ENCODE assay signal across 20 cellular contexts in genomic region chr6:42431356-42431755, GRCh38. TPM values are rescaled to one million over a fixed set of nuclear protein-coding genes. Genes with fewer than 3 reads are reported as not detected.
DNase-seq lines count a peak whose midpoint lies in the region; ATAC-seq and TF ChIP-seq lines count a peak whose summit lies in the region.
"Had no signal": no experiment of that assay in that cellular context is flagged by ENCODE, and none has a peak within 500 bp of the region (broad histone marks: within the 10 kb centered on the region; RNA-seq: fewer than 3 reads in every experiment).

No MANE protein-coding gene starts in this region.

- no peak overlapping the region for H2BK5ac ChIP-seq in neuronal stem cell (ENCODE audit: low read length)

- H3K4me1 ChIP-seq in neuronal stem cell (ENCODE audit: control insufficient read depth in 2 of 2, insufficient read depth in 1 of 2, low read depth in 1 of 2, low read length in 2 of 2) (peaks cover 10 to 21% of the 10 kb centered on the region in 2 donors), ascending aorta (no peaks in the 10 kb centered on the region)

- H3K4me2 ChIP-seq in neuronal stem cell (ENCODE audit: insufficient read depth, low read length, poor library complexity, severe bottlenecking): no peak overlapping the region
- H3K4me2 ChIP-seq: BLaER1 had no signal

- H3K27ac ChIP-seq in neuronal stem cell (replicated peaks; ENCODE audit: low read length) (peak overlapping the region; percentile 63), ascending aorta (no peak overlapping the region)
- H3K27ac ChIP-seq: BLaER1, GM23248 had no signal

- H3K4me3 ChIP-seq in neuronal stem cell (ENCODE audit: low read length in 2 of 2) (no peak overlapping the region), ascending aorta (no peak overlapping the region)
- H3K4me3 ChIP-seq: BLaER1, GM23248 had no signal

- H3K27me3 ChIP-seq in neuronal stem cell (ENCODE audit: control insufficient read depth in 3 of 3, insufficient read depth in 3 of 3, low read depth in 1 of 3, low read length in 3 of 3) (no peaks in the 10 kb centered on the region), ascending aorta (no peaks in the 10 kb centered on the region)
- H3K27me3 ChIP-seq: BLaER1 had no signal

- H3K9me3 Mint-ChIP-seq in brain: peaks cover 20 to 35% (median 25%) of the 10 kb centered on the region in 5 experiments

- no peak overlapping the region for H3K4me3 Mint-ChIP-seq in brain
- H3K4me3 Mint-ChIP-seq: CD8-positive, alpha-beta T cell had no signal

- H3K4ac ChIP-seq in neuronal stem cell (ENCODE audit: low read length): no peak overlapping the region

- H3K23ac ChIP-seq in neuronal stem cell (ENCODE audit: low read depth, low read length, poor library complexity): no peak overlapping the region

- no peak overlapping the region for H2BK15ac ChIP-seq in neuronal stem cell (ENCODE audit: low read length)

- no peak overlapping the region for H2AFZ ChIP-seq in neuronal stem cell (ENCODE audit: low read length)
- H2AFZ ChIP-seq: GM23248 had no signal

- H3K9me3 ChIP-seq in neuronal stem cell (replicated peaks in 1 of 2; ENCODE audit: control insufficient read depth in 2 of 2, insufficient read depth in 1 of 2, low read depth in 1 of 2, low read length in 2 of 2): peaks cover 8 to 17% of the 10 kb centered on the region in 2 donors
- peaks cover 4 to 11% of the 10 kb centered on the region in 2 donors for H3K9me3 ChIP-seq in ascending aorta

- no peak overlapping the region for H2AK5ac ChIP-seq in neuronal stem cell (ENCODE audit: low read depth, low read length)

- H3K36me3 Mint-ChIP-seq in brain: peaks cover 51% of the 10 kb centered on the region

- H3K18ac ChIP-seq in neuronal stem cell (ENCODE audit: low read length): no peak overlapping the region

- H3K27ac Mint-ChIP-seq in brain: peak overlapping the region in 4 of 5 experiments; percentile 5 to 33 (median 14)
- H3K27ac Mint-ChIP-seq: CD8-positive, alpha-beta T cell had no signal

- no peaks in the 10 kb centered on the region for H3K27me3 Mint-ChIP-seq in brain

- peaks cover 3% of the 10 kb centered on the region for H3K79me1 ChIP-seq in neuronal stem cell (ENCODE audit: low read depth, low read length)

- H2BK120ac ChIP-seq in neuronal stem cell (ENCODE audit: low read depth, low read length): no peak overlapping the region

- H3K36me3 ChIP-seq in neuronal stem cell (replicated peaks in 1 of 2; ENCODE audit: control insufficient read depth in 2 of 2, insufficient read depth in 2 of 2, low read length in 2 of 2) (peaks cover 1 to 5% of the 10 kb centered on the region in 2 donors), ascending aorta (peaks cover 0 to 6% of the 10 kb centered on the region in 2 donors)

- intact Hi-C loops in ascending aorta (cut with DNase I): no loop called here

- H3K4me1 Mint-ChIP-seq in brain: peaks cover 38% of the 10 kb centered on the region

- H2BK12ac ChIP-seq in neuronal stem cell (ENCODE audit: low read length): no peak overlapping the region

- WGBS in neuronal stem cell (ENCODE audit: extremely low coverage in 2 of 2, insufficient read length in 2 of 2, insufficient replicate concordance in 1 of 2), 2 donors: no CpG with 5 or more reads among the region's 3 CpGs

- no peak overlapping the region for H4K91ac ChIP-seq in neuronal stem cell (ENCODE audit: low read depth, low read length, poor library complexity)

- TF ChIP-seq CTCF in brain (conservative IDR thresholded peaks at IDR 0.05) (no peak), ascending aorta (IDR thresholded peaks at IDR 0.05) (no peak)

- H4K8ac ChIP-seq in neuronal stem cell (ENCODE audit: low read depth, low read length): no peak overlapping the region

- no peak overlapping the region for H3K9ac ChIP-seq in neuronal stem cell (ENCODE audit: low read depth, low read length, poor library complexity)
- H3K9ac ChIP-seq: BLaER1, GM23248 had no signal

- no peak overlapping the region for H3K14ac ChIP-seq in neuronal stem cell (ENCODE audit: low read length)

- DNase-seq in NCI-H146 (lab: John Stamatoyannopoulos, UW) (peak; percentile 20), NCI-H146 treated with DMSO at 0.1 percent for 48 hours (lab: John Stamatoyannopoulos, UW; ENCODE audit: unreplicated experiment) (no peak), NCI-H82 (lab: John Stamatoyannopoulos, UW) (peak; percentile 89), neuronal stem cell (ENCODE audit: low spot score) (no peak), ascending aorta (ENCODE audit: low spot score in 2 of 2) (no peak)
- DNase-seq: 8988T, DMS79 treated with DMSO at 0.1 percent for 48 hours, GM23248, KG1, NCI-H1092, NCI-H1694, NCI-H526, SHP77 treated with DMSO at 0.1 percent for 48 hours had no signal

- ATAC-seq in HG02642 (IDR thresholded peaks at IDR 0.05; ENCODE audit: poor library complexity, unreplicated experiment): no peak
- ATAC-seq in HG02973 (IDR thresholded peaks at IDR 0.05; ENCODE audit: unreplicated experiment): no peak
- ATAC-seq: CD8-positive, alpha-beta T cell; HCT116; SK-N-SH treated with all-trans-retinoic acid at 6 μM for 48 hours had no signal

RNA-seq across cellular contexts. Expression of gene TRERF1, which starts 20.4 kb away (rescaled TPM):
- polyA plus RNA-seq in brain (ENCODE audit: insufficient read depth, low read depth, low replicate concordance): 4.9 TPM
- polyA plus RNA-seq in neuronal stem cell (2013, experiment 1 of 2): 13.6 TPM
- polyA plus RNA-seq in neuronal stem cell (2013, experiment 2 of 2): 14.1 TPM
- 34.1 TPM for total RNA-seq in ascending aorta

Comparison
In these comparisons a context has a peak if more than half of its experiments do, and no peak if none do; other contexts are left out.
1. DNase-seq: peak in NCI-H146 (single experiment) and NCI-H82 (single experiment); none in NCI-H146 treated with DMSO at 0.1 percent for 48 hours (single experiment), neuronal stem cell (single experiment) and ascending aorta (0 of 2).